24 cellular contexts compared by ENCODE assay signal in the genomic region with DNA sequence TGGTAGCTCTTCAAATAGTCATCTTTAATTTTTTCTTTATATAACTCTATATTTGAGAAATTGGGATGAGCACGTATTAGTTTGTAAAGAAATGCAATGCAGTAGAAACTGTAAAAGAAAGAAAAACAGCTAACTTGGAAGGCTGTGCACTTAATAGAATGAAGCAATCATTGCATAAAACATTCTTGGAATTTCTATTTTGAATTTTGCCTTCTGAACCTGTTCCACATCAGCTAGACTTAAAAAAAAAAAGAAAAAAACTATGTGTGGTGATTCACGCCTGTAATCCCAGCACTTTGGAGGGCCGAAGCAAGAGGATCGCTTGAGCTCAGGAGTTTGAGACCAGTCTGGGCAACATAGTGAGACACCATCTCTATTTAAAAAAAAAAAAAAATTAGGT. TPM values are rescaled to one million over a fixed set of nuclear protein-coding genes. Genes with fewer than 3 reads are reported as not detected.
DNase-seq lines count a peak whose midpoint lies in the region; ATAC-seq, FAIRE-seq and TF ChIP-seq lines count a peak whose summit lies in the region.
"Had no signal": no experiment of that assay in that cellular context is flagged by ENCODE, and none has a peak within 500 bp of the region (broad histone marks: within the 10 kb centered on the region; RNA-seq: fewer than 3 reads in every experiment).

No MANE protein-coding gene starts in this region.

- no peak overlapping the region for H3K23ac ChIP-seq in mesenchymal stem cell (ENCODE audit: low read length in 2 of 2)

- H4K8ac ChIP-seq in mesenchymal stem cell (ENCODE audit: low read length) = no peak overlapping the region

- no peaks in the 10 kb centered on the region for H3K4me1 ChIP-seq in right atrium auricular region
- H3K4me1 ChIP-seq in astrocyte (ENCODE audit: insufficient read depth, low read length) = peaks cover 18% of the 10 kb centered on the region
- H3K4me1 ChIP-seq in mesenchymal stem cell (ENCODE audit: control insufficient read depth, insufficient read depth, low read depth, low read length) = no peaks in the 10 kb centered on the region
- H3K4me1 ChIP-seq: ascending aorta, prostate gland had no signal

- H2AK5ac ChIP-seq in mesenchymal stem cell (ENCODE audit: low read length, severe bottlenecking) = no peak overlapping the region

- peaks cover 17% of the 10 kb centered on the region for H3K79me2 ChIP-seq in astrocyte (ENCODE audit: insufficient read depth, low read length)

- no peak overlapping the region for H2BK12ac ChIP-seq in mesenchymal stem cell (ENCODE audit: low read length in 2 of 2)

- H3K4ac ChIP-seq in mesenchymal stem cell (ENCODE audit: low read depth in 1 of 2, low read length in 2 of 2) = no peak overlapping the region

- peak; percentile 81 for FAIRE-seq in astrocyte (lab: Jason Lieb, UNC)
- FAIRE-seq: D721Med, HTR-8/SVneo had no signal

- H2BK5ac ChIP-seq in mesenchymal stem cell (ENCODE audit: low read depth, low read length, poor library complexity, severe bottlenecking) = no peak overlapping the region

- no peak overlapping the region for H2BK15ac ChIP-seq in mesenchymal stem cell (ENCODE audit: low read depth, poor library complexity, severe bottlenecking)

- no peaks in the 10 kb centered on the region for H3K27me3 Mint-ChIP-seq in astrocyte (ENCODE audit: low read depth, unreplicated experiment)
- H3K27me3 Mint-ChIP-seq: type B pancreatic cell had no signal

- no peak overlapping the region for H4K91ac ChIP-seq in mesenchymal stem cell (ENCODE audit: low read length)

- H3K4me2 ChIP-seq in astrocyte (ENCODE audit: low read length) = no peak overlapping the region
- H3K4me2 ChIP-seq in mesenchymal stem cell (ENCODE audit: low read length, poor library complexity, severe bottlenecking) = no peak overlapping the region

- no peak overlapping the region for H2BK120ac ChIP-seq in mesenchymal stem cell (ENCODE audit: low read depth, low read length)

- H2AFZ ChIP-seq in astrocyte (ENCODE audit: low read depth, low read length) (no peak overlapping the region), mesenchymal stem cell (ENCODE audit: low read depth, low read length) (no peak overlapping the region)

- H3K27ac ChIP-seq in right atrium auricular region = no peak overlapping the region
- H3K27ac ChIP-seq in astrocyte (ENCODE audit: low read depth, low read length) = no peak overlapping the region
- no peak overlapping the region for H3K27ac ChIP-seq in mesenchymal stem cell (ENCODE audit: low read length, poor library complexity, severe bottlenecking)
- H3K27ac ChIP-seq: 22Rv1, ascending aorta, C4-2B, prostate gland had no signal

- H3K9me3 Mint-ChIP-seq in astrocyte (ENCODE audit: unreplicated experiment) = peaks cover 4% of the 10 kb centered on the region
- H3K9me3 Mint-ChIP-seq: activated naive CD4-positive, alpha-beta T cell treated with anti-CD3 and anti-CD28 coated beads for 36 hours; T-helper 2 cell treated with Interferon-gamma antibody and Interleukin-4, amounts not matched to agents 5 μg/mL and 100 μg/mL, for 36 hours; type B pancreatic cell had no signal

- H3K14ac ChIP-seq in mesenchymal stem cell (ENCODE audit: low read length in 2 of 2) = no peak overlapping the region

- H3K36me3 Mint-ChIP-seq in astrocyte (ENCODE audit: low read depth, unreplicated experiment) = peaks cover 2% of the 10 kb centered on the region
- H3K36me3 Mint-ChIP-seq: activated CD4-positive, alpha-beta memory T cell treated with anti-CD3 and anti-CD28 coated beads for 36 hours; type B pancreatic cell had no signal

- H3K18ac ChIP-seq in mesenchymal stem cell (ENCODE audit: low read depth in 1 of 2, low read length in 2 of 2) = no peak overlapping the region

- H3K4me1 Mint-ChIP-seq in astrocyte (ENCODE audit: low read depth, unreplicated experiment) = peaks cover 20% of the 10 kb centered on the region
- H3K4me1 Mint-ChIP-seq: activated B cell treated with CpG ODN at 0.5 μM for 24 hours; stimulated activated naive CD8-positive, alpha-beta T cell treated with anti-CD3 and anti-CD28 coated beads, Interleukin-15, amount 100 ng/mL, for 72 hours had no signal

- intact Hi-C loops in left cardiac atrium (cut with DNase I) = no loop called here

- H3K4me3 ChIP-seq in right atrium auricular region = no peak overlapping the region
- no peak overlapping the region for H3K4me3 ChIP-seq in astrocyte (ENCODE audit: insufficient read depth, low read depth, low read length)
- peak overlapping the region in 1 of 2 experiments; percentile 28 for H3K4me3 ChIP-seq in mesenchymal stem cell (ENCODE audit: insufficient read depth in 1 of 2, low read depth in 1 of 2, low read length in 2 of 2)
- H3K4me3 ChIP-seq: ascending aorta, prostate gland had no signal

- H4K20me1 ChIP-seq in astrocyte (ENCODE audit: insufficient read depth, low read length) = peaks cover 13% of the 10 kb centered on the region

- no peak overlapping the region for H3K4me3 Mint-ChIP-seq in astrocyte (ENCODE audit: unreplicated experiment)
- H3K4me3 Mint-ChIP-seq: activated B cell treated with CpG ODN at 0.5 μM for 24 hours; activated CD4-positive, alpha-beta memory T cell treated with anti-CD3 and anti-CD28 coated beads for 36 hours; activated naive CD4-positive, alpha-beta T cell treated with anti-CD3 and anti-CD28 coated beads for 36 hours; neural crest cell; stimulated activated naive CD8-positive, alpha-beta T cell treated with anti-CD3 and anti-CD28 coated beads, Interleukin-15, amount 100 ng/mL, for 72 hours; T-helper 2 cell treated with Interferon-gamma antibody and Interleukin-4, amounts not matched to agents 5 μg/mL and 100 μg/mL, for 36 hours; type B pancreatic cell had no signal

- H3K27me3 ChIP-seq in right atrium auricular region (no peaks in the 10 kb centered on the region), astrocyte (ENCODE audit: insufficient read depth, low read length) (no peaks in the 10 kb centered on the region), mesenchymal stem cell (ENCODE audit: control insufficient read depth in 1 of 2, insufficient read depth in 1 of 2, low read length in 2 of 2) (peaks cover 0 to 7% of the 10 kb centered on the region in 2 experiments)
- H3K27me3 ChIP-seq: ascending aorta had no signal

- H3K9me3 ChIP-seq in right atrium auricular region (no peaks in the 10 kb centered on the region), astrocyte (ENCODE audit: insufficient read depth, low read depth, low read length) (no peaks in the 10 kb centered on the region), mesenchymal stem cell (ENCODE audit: control insufficient read depth, low read length) (peaks cover 3% of the 10 kb centered on the region)
- H3K9me3 ChIP-seq: ascending aorta, prostate gland had no signal

- TF ChIP-seq CTCF in right atrium auricular region (IDR thresholded peaks at IDR 0.05) (no peak), astrocyte (IDR thresholded peaks at IDR 0.05; ENCODE audit: insufficient read depth, low read depth, low read length) (no peak)

- H3K9ac ChIP-seq in astrocyte (ENCODE audit: low read length) (no peak overlapping the region), mesenchymal stem cell (ENCODE audit: low read length) (peak overlapping the region; percentile 12)

- H3K36me3 ChIP-seq in right atrium auricular region = no peaks in the 10 kb centered on the region
- no peaks in the 10 kb centered on the region for H3K36me3 ChIP-seq in astrocyte (ENCODE audit: insufficient read depth, low read length)
- no peaks in the 10 kb centered on the region for H3K36me3 ChIP-seq in mesenchymal stem cell (ENCODE audit: control insufficient read depth in 1 of 2, insufficient read depth in 2 of 2, low read depth in 1 of 2, low read length in 2 of 2)
- H3K36me3 ChIP-seq: ascending aorta, prostate gland had no signal

- DNase-seq in left cardiac atrium (no peak), right atrium auricular region (ENCODE audit: low spot score) (no peak), astrocyte (ENCODE audit: low read depth) (peak; percentile 63), mesenchymal stem cell (no peak), NCI-H774 (lab: John Stamatoyannopoulos, UW) (no peak), UCSD-AML1 (lab: John Stamatoyannopoulos, UW; ENCODE audit: unreplicated experiment) (no peak), NCI-H1436 (lab: John Stamatoyannopoulos, UW) (no peak)
- DNase-seq: activated B cell treated with CpG ODN at 0.5 μM for 24 hours; activated CD4-positive, alpha-beta memory T cell treated with anti-CD3 and anti-CD28 coated beads for 36 hours; activated naive CD4-positive, alpha-beta T cell treated with anti-CD3 and anti-CD28 coated beads for 36 hours; effector CD4-positive, alpha-beta T cell; NCI-H1048; stimulated activated CD4-positive, alpha-beta T cell treated with anti-CD3 and anti-CD28 coated beads, Interleukin-4, amount 100 ng/mL, for 24 hours; stimulated activated naive CD8-positive, alpha-beta T cell treated with anti-CD3 and anti-CD28 coated beads, Interleukin-15, amount 100 ng/mL, for 72 hours had no signal

- H3K27ac Mint-ChIP-seq in astrocyte (ENCODE audit: unreplicated experiment) = no peak overlapping the region
- H3K27ac Mint-ChIP-seq: activated B cell treated with CpG ODN at 0.5 μM for 24 hours; activated CD4-positive, alpha-beta memory T cell treated with anti-CD3 and anti-CD28 coated beads for 36 hours; activated naive CD4-positive, alpha-beta T cell treated with anti-CD3 and anti-CD28 coated beads for 36 hours; stimulated activated naive CD8-positive, alpha-beta T cell treated with anti-CD3 and anti-CD28 coated beads, Interleukin-15, amount 100 ng/mL, for 72 hours; T-helper 2 cell treated with Interferon-gamma antibody and Interleukin-4, amounts not matched to agents 5 μg/mL and 100 μg/mL, for 36 hours; type B pancreatic cell had no signal

- ATAC-seq in left cardiac atrium (peak; percentile 38 to 73), HG03521 (IDR thresholded peaks at IDR 0.05; ENCODE audit: unreplicated experiment) (no peak)
- ATAC-seq: stimulated activated naive CD8-positive, alpha-beta T cell treated with anti-CD3 and anti-CD28 coated beads, Interleukin-15, amount 100 ng/mL, for 72 hours had no signal

- no peaks in the 10 kb centered on the region for H3K79me1 ChIP-seq in mesenchymal stem cell (replicated peaks; ENCODE audit: low read length, poor library complexity, severe bottlenecking)

- 100% methylated on average over 3 of the region's 4 CpGs for WGBS in mesenchymal stem cell

RNA-seq across cellular contexts. Expression of a gene that starts 29.4 kb away (rescaled TPM):
- total RNA-seq in left cardiac atrium = under 1 TPM; 0.21 to 0.41 TPM
- total RNA-seq in right atrium auricular region = under 1 TPM; 0.19 to 0.24 TPM
- total RNA-seq in astrocyte = 6.5 and 6.9 TPM in 2 replicates
- polyA plus RNA-seq in mesenchymal stem cell (2013, experiment 1 of 2) = 1.7 TPM
- polyA plus RNA-seq in mesenchymal stem cell (2013, experiment 2 of 2) = 1.4 TPM
